Comparison of ENCODE assay signal across 1 cellular context in genomic region chr6:137876547-137876946, GRCh38.
TF ChIP-seq lines count a peak whose summit lies in the region.

No MANE protein-coding gene starts in this region.

TF ChIP-seq in HepG2, 621 proteins besides CTCF, POLR2A, EP300 and RAD21:
- TF ChIP-seq ZNF256 (CRISPR knock-in tag; conservative IDR thresholded peaks at IDR 0.05) (no peak), TCF7 (IDR thresholded peaks at IDR 0.05; ENCODE audit: low read depth) (no peak), BRCA1 (CRISPR knock-in tag; IDR thresholded peaks at IDR 0.05) (0 out of 2 replicates have a peak, but pooled peaks have one; percentile 43), ZNF768 (CRISPR knock-in tag; IDR thresholded peaks at IDR 0.05) (peak; percentile 80; the same call in 1 of the 2 replicates)
